ENCODE assay signal across 6 cellular contexts in genomic region chr6:37659561-37659960, GRCh38.
"Had no signal": no experiment of that assay in that cellular context is flagged by ENCODE, and none has a peak within 500 bp of the region (broad histone marks: within the 10 kb centered on the region; RNA-seq: fewer than 3 reads in every experiment).

No MANE protein-coding gene starts in this region.

- DNase-seq: H9, HCEC 1CT, KG1 had no signal

- H3K4me3 ChIP-seq: GM23338, K562 had no signal

- H3K27ac ChIP-seq: HL-60 had no signal

- H2AFZ ChIP-seq: GM23338 had no signal

- ATAC-seq: GM23338, K562 had no signal

- H3K4me2 ChIP-seq: GM23338 had no signal
